ENCODE assay signal across 16 cellular contexts in the genomic region with DNA sequence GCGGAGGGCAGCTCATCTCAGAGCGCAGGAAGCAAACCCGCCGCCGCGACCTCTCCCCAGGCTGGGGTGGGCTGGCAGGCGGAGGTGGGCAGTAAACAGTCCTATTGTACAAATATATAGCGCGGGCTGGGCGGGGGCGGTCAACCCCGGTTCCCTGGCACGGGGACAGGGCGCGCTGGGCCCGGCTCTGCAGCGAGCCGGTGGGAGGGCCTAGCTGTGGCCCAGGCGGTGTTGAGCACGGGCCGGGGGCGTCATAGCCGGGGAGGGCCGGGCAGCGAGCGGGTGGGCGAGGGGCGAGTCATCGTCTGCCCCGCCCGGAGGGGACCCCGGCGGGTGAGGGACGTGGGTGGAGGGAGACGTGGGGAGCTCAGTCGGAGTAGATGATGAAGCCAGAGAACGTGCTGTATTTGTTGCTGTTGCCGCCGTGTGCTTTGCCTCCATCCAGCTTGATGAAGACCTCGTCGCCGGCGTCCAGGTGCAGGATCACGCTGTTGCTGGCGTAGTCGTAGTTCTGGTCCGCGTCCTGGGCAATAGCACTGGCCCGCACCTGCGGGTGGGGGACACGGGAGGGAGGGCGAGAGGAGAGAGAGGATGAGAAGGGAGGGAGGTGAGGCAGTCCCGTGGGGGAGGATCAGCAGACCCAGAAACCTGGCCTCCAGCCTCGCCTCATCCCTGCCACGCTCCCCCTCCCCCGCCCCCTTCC. TPM values are rescaled to one million over a fixed set of nuclear protein-coding genes. Genes with fewer than 3 reads are reported as not detected.
DNase-seq lines count a peak whose midpoint lies in the region; ATAC-seq and TF ChIP-seq lines count a peak whose summit lies in the region.
"Had no signal": no experiment of that assay in that cellular context is flagged by ENCODE, and none has a peak within 500 bp of the region (broad histone marks: within the 10 kb centered on the region; RNA-seq: fewer than 3 reads in every experiment).

No MANE protein-coding gene starts in this region.

- POLR2A ChIA-PET in SK-N-SH (lab: Yijun Ruan, JAX) (no interaction called here), HEK293 (lab: Yijun Ruan, JAX) (interaction anchor here (1.0 kb wide), 1 partner anchor 13 kb away, joined by 3 read pairs; no protein-coding TSS in a partner anchor)

- H3K4me3 ChIP-seq in SK-N-SH (ENCODE audit: low read depth in 2 of 2, low read length in 1 of 2) (no peak overlapping the region), HEK293 (ENCODE audit: low read depth, low read length) (no peak overlapping the region), mammary epithelial cell (replicated peaks in 1 of 3; ENCODE audit: insufficient read depth in 1 of 3, low read depth in 2 of 3, low read length in 3 of 3) (no peak overlapping the region), parathyroid adenoma (ENCODE audit: low read depth, low read length) (no peak overlapping the region), suprapubic skin (no peak overlapping the region)
- H3K4me3 ChIP-seq: lower lobe of right lung, prostate gland had no signal

- TF ChIP-seq POLR2A in suprapubic skin (IDR thresholded peaks at IDR 0.05) = no peak

- dilution Hi-C loops in mammary epithelial cell (cut with HindIII; ENCODE audit: low sequenced_read_pairs) = loop anchor here (5.0 kb wide), 2 partner anchors 42 to 62 kb away; no protein-coding TSS in a partner anchor

- H2AFZ ChIP-seq in SK-N-SH (ENCODE audit: low read depth) (no peak overlapping the region), mammary epithelial cell (ENCODE audit: low read depth, low read length) (peak overlapping the region; percentile 60), parathyroid adenoma (peak overlapping the region; percentile 43)

- ATAC-seq in SK-N-SH treated with all-trans-retinoic acid at 6 μM for 48 hours = no peak
- ATAC-seq in HG03354 (IDR thresholded peaks at IDR 0.05; ENCODE audit: poor library complexity, severe bottlenecking, unreplicated experiment) = no peak

- no peaks in the 10 kb centered on the region for H3F3A ChIP-seq in SK-N-SH (replicated peaks; ENCODE audit: insufficient read depth)

- DNase-seq in SK-N-SH (peak; percentile 25), mammary epithelial cell (no peak), dedifferentiated amniotic fluid mesenchymal stem cell (ENCODE audit: extremely low spot score) (no peak), suprapubic skin (ENCODE audit: low spot score in 2 of 2) (no peak)
- DNase-seq: DND-41, NCI-H1436 treated with DMSO at 0.1 percent for 48 hours had no signal

- H3K27me3 ChIP-seq in SK-N-SH (ENCODE audit: insufficient read depth) (no peaks in the 10 kb centered on the region), mammary epithelial cell (ENCODE audit: insufficient read depth, low read length) (no peaks in the 10 kb centered on the region), parathyroid adenoma (ENCODE audit: control insufficient read depth, insufficient read depth, low read length) (no peaks in the 10 kb centered on the region), suprapubic skin (peaks cover 49% of the 10 kb centered on the region)

- H3K4me2 ChIP-seq in SK-N-SH (no peak overlapping the region), mammary epithelial cell (ENCODE audit: insufficient read depth, low read depth, low read length) (no peak overlapping the region), parathyroid adenoma (ENCODE audit: low read length) (no peak overlapping the region)

- H3K9ac ChIP-seq in SK-N-SH (no peak overlapping the region), mammary epithelial cell (ENCODE audit: insufficient read depth, low read length) (no peak overlapping the region), parathyroid adenoma (no peak overlapping the region)

- BruUV-seq in mammary epithelial cell (replicated peaks; lab: Mats Ljungman, UMichigan) = no TSS peak

- in situ Hi-C loops in mammary epithelial cell (cut with MboI; ENCODE audit: low sequenced_read_pairs in 2 of 2) = no loop called here

- H3K27ac ChIP-seq in SK-N-SH (ENCODE audit: low read depth in 2 of 2, low read length in 1 of 2) = no peak overlapping the region
- H3K27ac ChIP-seq in HEK293 (ENCODE audit: extremely low read depth, low read depth, low read length) = no peak overlapping the region
- no peak overlapping the region for H3K27ac ChIP-seq in mammary epithelial cell (ENCODE audit: insufficient read depth, low read depth, low read length)
- no peak overlapping the region for H3K27ac ChIP-seq in parathyroid adenoma
- H3K27ac ChIP-seq in suprapubic skin = no peak overlapping the region
- H3K27ac ChIP-seq: lower lobe of right lung, prostate gland had no signal

- no peak for TF ChIP-seq RAD21 in SK-N-SH (IDR thresholded peaks at IDR 0.05; ENCODE audit: low read length)

- H3K9me3 ChIP-seq in SK-N-SH (no peaks in the 10 kb centered on the region), HEK293 (ENCODE audit: control insufficient read depth, insufficient read depth, low read depth, low read length) (no peaks in the 10 kb centered on the region), mammary epithelial cell (replicated peaks; ENCODE audit: insufficient read depth, low read length) (no peaks in the 10 kb centered on the region), parathyroid adenoma (ENCODE audit: control insufficient read depth, low read length) (no peaks in the 10 kb centered on the region), suprapubic skin (no peaks in the 10 kb centered on the region)
- H3K9me3 ChIP-seq: lower lobe of right lung, prostate gland had no signal

- H3K36me3 ChIP-seq in SK-N-SH (replicated peaks in 1 of 2; ENCODE audit: control insufficient read depth in 1 of 2, insufficient read depth in 2 of 2, low read length in 1 of 2) = no peaks in the 10 kb centered on the region
- H3K36me3 ChIP-seq in HEK293 (ENCODE audit: control insufficient read depth in 2 of 2, insufficient read depth in 1 of 2, low read length in 2 of 2) = no peaks in the 10 kb centered on the region
- no peaks in the 10 kb centered on the region for H3K36me3 ChIP-seq in mammary epithelial cell (ENCODE audit: insufficient read depth, low read length)
- no peaks in the 10 kb centered on the region for H3K36me3 ChIP-seq in parathyroid adenoma (ENCODE audit: control insufficient read depth, insufficient read depth, low read length)
- no peaks in the 10 kb centered on the region for H3K36me3 ChIP-seq in suprapubic skin
- H3K36me3 ChIP-seq: lower lobe of right lung, prostate gland had no signal

- CTCF ChIA-PET in SK-N-SH (lab: Yijun Ruan, JAX) = interaction anchor here (1.4 to 12.6 kb wide), 4 partner anchors 18 to 139 kb away, joined by 3 to 119 read pairs (median 5); no protein-coding TSS in a partner anchor
- CTCF ChIA-PET in HEK293 (lab: Yijun Ruan, JAX) = interaction anchor here (0.6 to 0.7 kb wide), 2 partner anchors 18 to 23 kb away, joined by 3 read pairs; no protein-coding TSS in a partner anchor
- CTCF ChIA-PET in mammary epithelial cell (lab: Charles Lee; ENCODE audit: low non-redundant PET) = no interaction called here

- TF ChIP-seq EP300 in SK-N-SH (IDR thresholded peaks at IDR 0.05; ENCODE audit: borderline replicate concordance in 1 of 2, low read depth in 1 of 2, low read length in 1 of 2) (no peak), suprapubic skin (IDR thresholded peaks at IDR 0.05) (no peak)

- WGBS in SK-N-SH (ENCODE audit: low lambda C conversion rate) = 94% methylated on average over 51 of the region's 56 CpGs
- WGBS in mammary epithelial cell (ENCODE audit: low coverage, missing lambda C conversion rate) = 13% methylated on average over 3 of the region's 56 CpGs
- 24% methylated on average over 34 of the region's 56 CpGs for WGBS in suprapubic skin

- intact Hi-C loops in mammary epithelial cell (cut with micrococcal nuclease) = loop anchor here (1.0 kb wide), 1 partner anchor 8 kb away; the partner anchor contains the start of gene C1QL1

- H3K4me1 ChIP-seq in SK-N-SH (ENCODE audit: control insufficient read depth in 1 of 2, insufficient read depth in 2 of 2, low read depth in 1 of 2, low read length in 1 of 2) (peaks cover 0 to 29% of the 10 kb centered on the region in 2 experiments; a peak in 1 of 4 replicates), HEK293 (ENCODE audit: control insufficient read depth, insufficient read depth, low read length) (0 out of 2 replicates have a peak, but pooled peaks cover 3% of the 10 kb centered on the region), mammary epithelial cell (ENCODE audit: insufficient read depth, low read length) (peaks cover 18% of the 10 kb centered on the region), parathyroid adenoma (peaks cover 7% of the 10 kb centered on the region), suprapubic skin (peaks cover 9% of the 10 kb centered on the region)
- H3K4me1 ChIP-seq: prostate gland had no signal

- H3K9me2 ChIP-seq in SK-N-SH = no peaks in the 10 kb centered on the region

- TF ChIP-seq CTCF in SK-N-SH (IDR thresholded peaks at IDR 0.05) (no peak), HEK293 (tag by site-specific recombination; IDR thresholded peaks at IDR 0.05) (no peak), mammary epithelial cell (conservative IDR thresholded peaks at IDR 0.05 in 1 of 2, IDR thresholded peaks at IDR 0.05 in 1 of 2; ENCODE audit: extremely low read depth in 1 of 2, insufficient read depth in 1 of 2, low read depth in 1 of 2, low read length in 2 of 2) (no peak), parathyroid adenoma (IDR thresholded peaks at IDR 0.05) (no peak), suprapubic skin (IDR thresholded peaks at IDR 0.05) (no peak)

- H4K20me1 ChIP-seq in SK-N-SH (ENCODE audit: insufficient read depth) = no peaks in the 10 kb centered on the region
- H4K20me1 ChIP-seq in mammary epithelial cell (ENCODE audit: insufficient read depth, low read length) = no peaks in the 10 kb centered on the region

- H3K79me2 ChIP-seq in SK-N-SH (ENCODE audit: insufficient read depth) = no peaks in the 10 kb centered on the region
- no peaks in the 10 kb centered on the region for H3K79me2 ChIP-seq in mammary epithelial cell (ENCODE audit: insufficient read depth, low read length)
- H3K79me2 ChIP-seq in parathyroid adenoma = no peaks in the 10 kb centered on the region

RNA-seq across cellular contexts. Expression of gene C1QL1, which starts 8.1 kb away (rescaled TPM):
- polyA plus RNA-seq in SK-N-SH (2012; rRNA removed) (5.4 and 11.9 TPM in 2 replicates), mammary epithelial cell (1.9 TPM)
- 4.7 and 10.1 TPM in 2 replicates for polyA plus RNA-seq in SK-N-SH (2012; cell fraction: cytosol; rRNA removed)
- polyA plus RNA-seq in SK-N-SH (2012; cell fraction: nucleus; rRNA removed) = 3.3 and 3.6 TPM in 2 replicates
- total RNA-seq in mammary epithelial cell (under 1 TPM in 1 of 2 donors, not detected in 1; 0.54 TPM), suprapubic skin (not detected)
- polyA minus RNA-seq in mammary epithelial cell = not detected
- total RNA-seq: lower lobe of right lung had no signal

RNA-seq across cellular contexts. Expression of gene KIF18B, which starts 12.4 kb away (rescaled TPM):
- 12.6 and 14.7 TPM in 2 replicates for polyA plus RNA-seq in SK-N-SH (2012; rRNA removed)
- 4.0 and 7.1 TPM in 2 replicates for polyA plus RNA-seq in SK-N-SH (2012; cell fraction: cytosol; rRNA removed)
- 40.0 and 52.6 TPM in 2 replicates for polyA plus RNA-seq in SK-N-SH (2012; cell fraction: nucleus; rRNA removed)
- total RNA-seq in mammary epithelial cell = 10 to 100 TPM in 1 of 2 donors, under 1 TPM in 1; under 0.01 to 25.2 TPM
- polyA plus RNA-seq in mammary epithelial cell = 20.9 TPM
- polyA minus RNA-seq in mammary epithelial cell = 28.8 TPM
- total RNA-seq in suprapubic skin = 1 to 10 TPM; 2.0 to 4.0 (median 2.8) TPM

RNA-seq across cellular contexts. Expression of gene GFAP, which starts 44.7 kb away (rescaled TPM):
- 0.48 and 0.71 TPM in 2 replicates for polyA plus RNA-seq in SK-N-SH (2012; rRNA removed)
- polyA plus RNA-seq in SK-N-SH (2012; cell fraction: cytosol; rRNA removed) = 0.23 and 0.35 TPM in 2 replicates
- polyA plus RNA-seq in SK-N-SH (2012; cell fraction: nucleus; rRNA removed) = 0.36 and 0.44 TPM in 2 replicates
- total RNA-seq in mammary epithelial cell = under 1 TPM in 1 of 2 donors, not detected in 1; 0.83 TPM
- polyA plus RNA-seq in mammary epithelial cell = not detected
- polyA minus RNA-seq in mammary epithelial cell = not detected
- total RNA-seq in suprapubic skin = 1 to 10 TPM in 1 of 4 donors, under 1 TPM in 1, not detected in 2; 0.72 to 5.9 TPM
- total RNA-seq: A172; activated T-helper 1 cell treated with anti-CD3 and anti-CD28 coated beads, Interleukin-12 subunit alpha, Interleukin-12 subunit beta, Interleukin-2, Interleukin-4 antibody, amounts not matched to agents 30 ng/mL and 10 ng/mL and 1 ng/mL, durations not matched to agents 14 hours and 24 hours and 36 hours; dermis microvascular lymphatic vessel endothelial cell; lower lobe of right lung; T-helper 2 cell treated with Interferon-gamma antibody and Interleukin-4, amounts not matched to agents 100 ng/mL and 5 ng/mL, for 36 hours had no signal
